ENCODE assay signal across 8 cellular contexts in the genomic region with DNA sequence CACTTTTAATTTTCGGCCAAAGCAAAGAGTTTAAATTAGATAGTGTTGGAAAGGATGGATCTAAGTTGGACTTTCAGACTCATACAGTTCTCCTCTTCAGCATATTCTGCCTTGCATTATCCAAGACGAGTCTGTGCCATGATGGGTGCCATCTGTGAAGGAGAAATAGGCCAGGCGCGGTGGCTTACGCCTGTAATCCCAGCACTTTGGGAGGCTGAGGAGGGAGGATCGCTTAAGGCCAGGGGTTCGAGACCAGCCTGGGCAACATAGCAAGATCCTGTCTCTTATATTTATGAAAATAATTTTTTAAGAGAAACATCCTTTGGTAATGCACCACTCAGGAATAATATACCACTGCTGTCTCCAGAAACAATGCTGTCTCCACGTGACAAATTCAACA.
"Had no signal": no experiment of that assay in that cellular context is flagged by ENCODE, and none has a peak within 500 bp of the region (broad histone marks: within the 10 kb centered on the region; RNA-seq: fewer than 3 reads in every experiment).

No MANE protein-coding gene starts in this region.

- DNase-seq: GDM1, GF-D8 had no signal

- FAIRE-seq: G401.6, GM12878, GM12891, GM12892, GM18507, GM19239 had no signal

- ATAC-seq: GM12878 had no signal

- H3K4me3 ChIP-seq: GM12878 had no signal
